In genomic region chr1:23395849-23396248, GRCh38 we compare ENCODE assay signal across 1 cellular context.
TF ChIP-seq lines count a peak whose summit lies in the region.

No MANE protein-coding gene starts in this region.

TF ChIP-seq in IMR-90, 13 proteins besides CTCF, POLR2A, EP300 and RAD21:
- TF ChIP-seq RFX5 (IDR thresholded peaks at IDR 0.05; ENCODE audit: low read depth, low read length) (no peak), MAFK (IDR thresholded peaks at IDR 0.05; ENCODE audit: low read depth, low read length) (peak; percentile 34; the same call in 1 of the 2 replicates), SMC3 (IDR thresholded peaks at IDR 0.05; ENCODE audit: low read depth, low read length) (no peak), ELK1 (IDR thresholded peaks at IDR 0.05; ENCODE audit: borderline replicate concordance, low read depth, low read length) (no peak), CEBPB (IDR thresholded peaks at IDR 0.05; ENCODE audit: low read depth, low read length) (no peak), FOS (IDR thresholded peaks at IDR 0.05; ENCODE audit: low read depth, low read length) (no peak)
